In the genomic region with DNA sequence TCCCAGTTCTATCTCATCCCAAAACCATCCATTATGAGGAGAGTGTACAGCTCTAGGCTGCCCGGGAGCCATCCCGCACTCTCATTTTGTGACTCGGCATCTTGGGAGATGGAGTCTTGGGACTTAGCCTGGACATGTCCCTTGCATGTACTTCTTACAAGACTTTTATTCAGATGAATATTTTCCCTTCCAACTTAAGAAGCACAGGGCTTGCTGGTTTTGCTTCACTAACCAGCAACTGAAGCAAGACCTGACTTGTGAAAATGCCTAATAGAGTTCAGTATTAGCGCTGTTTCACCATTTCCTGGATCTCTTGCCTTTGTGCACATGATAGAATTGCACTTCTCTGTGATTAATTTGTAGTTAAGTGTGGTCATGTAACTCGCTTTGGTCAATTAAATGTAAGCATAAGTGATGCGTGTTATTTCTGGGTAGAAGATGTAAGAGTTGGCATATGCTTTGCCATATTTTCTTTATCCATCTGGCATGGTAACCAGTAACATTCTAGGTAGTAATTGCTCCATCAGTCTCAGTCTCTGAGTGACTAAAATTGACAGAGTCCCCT, we compare ENCODE assay signal across 13 cellular contexts. TPM values are rescaled to one million over a fixed set of nuclear protein-coding genes. Genes with fewer than 3 reads are reported as not detected.
DNase-seq lines count a peak whose midpoint lies in the region; ATAC-seq, FAIRE-seq and TF ChIP-seq lines count a peak whose summit lies in the region.
"Had no signal": no experiment of that assay in that cellular context is flagged by ENCODE, and none has a peak within 500 bp of the region (broad histone marks: within the 10 kb centered on the region; RNA-seq: fewer than 3 reads in every experiment).

No MANE protein-coding gene starts in this region.

- no peak overlapping the region for H3K27ac ChIP-seq in DOHH2 (ENCODE audit: low read depth, low read length)
- no peak overlapping the region for H3K27ac ChIP-seq in suprapubic skin
- H3K27ac ChIP-seq: C4-2B had no signal

- DNase-seq in bronchial epithelial cell (ENCODE audit: low read depth) (peak; percentile 98), NCI-H1417 treated with DMSO at 0.1 percent for 48 hours (lab: John Stamatoyannopoulos, UW) (no peak), suprapubic skin (ENCODE audit: low spot score in 2 of 2) (no peak), T-helper 9 cell (no peak)
- DNase-seq in activated effector memory CD4-positive, alpha-beta T cell treated with Interleukin-2 at 50 U/mL for 16 hours, result no peak
- DNase-seq: activated T-cell treated with anti-CD3 and anti-CD28 coated beads, Interleukin-2, amount 50 U/mL, for 1 hour; caudate nucleus; NCI-H524; T-cell had no signal

- TF ChIP-seq EP300 in suprapubic skin (IDR thresholded peaks at IDR 0.05), result no peak

- TF ChIP-seq CTCF in DOHH2 (IDR thresholded peaks at IDR 0.05; ENCODE audit: low read depth, low read length, poor library complexity, severe bottlenecking) (no peak), bronchial epithelial cell (IDR thresholded peaks at IDR 0.05; ENCODE audit: insufficient read depth, low read length, severe bottlenecking) (no peak), suprapubic skin (IDR thresholded peaks at IDR 0.05) (no peak)

- no peak for TF ChIP-seq POLR2A in suprapubic skin (IDR thresholded peaks at IDR 0.05)

- no peaks in the 10 kb centered on the region for H3F3A ChIP-seq in DOHH2 (ENCODE audit: control insufficient read depth, insufficient read depth)

- no peaks in the 10 kb centered on the region for H3K79me2 ChIP-seq in DOHH2 (ENCODE audit: control insufficient read depth, low read length)

- H3K9me3 ChIP-seq in DOHH2 (ENCODE audit: control insufficient read depth, insufficient read depth, low read length) (no peaks in the 10 kb centered on the region), suprapubic skin (no peaks in the 10 kb centered on the region)

- WGBS in suprapubic skin, result 55% methylated on average over 6 of the region's 6 CpGs

- FAIRE-seq in bronchial epithelial cell (lab: Jason Lieb, UNC), result no peak

- H3K27me3 ChIP-seq in DOHH2 (ENCODE audit: control insufficient read depth, low read length) (no peaks in the 10 kb centered on the region), bronchial epithelial cell (ENCODE audit: control insufficient read depth, insufficient read depth, low read length) (no peaks in the 10 kb centered on the region), suprapubic skin (no peaks in the 10 kb centered on the region)

- peaks cover 16% of the 10 kb centered on the region for H3K4me1 ChIP-seq in DOHH2 (ENCODE audit: control insufficient read depth, low read length)
- H3K4me1 ChIP-seq in suprapubic skin, result peaks cover 7% of the 10 kb centered on the region

- H3K9me2 ChIP-seq in DOHH2 (replicated peaks; ENCODE audit: control insufficient read depth, low read length), result no peaks in the 10 kb centered on the region

- ATAC-seq in GM19438 (IDR thresholded peaks at IDR 0.05; ENCODE audit: low read depth, unreplicated experiment) (peak; percentile 77), HG03066 (IDR thresholded peaks at IDR 0.05; ENCODE audit: low read depth, unreplicated experiment) (peak; percentile 55)
- ATAC-seq: T-cell had no signal

- peak overlapping the region; percentile 7; the same call in 1 of the 2 replicates for H3K4me2 ChIP-seq in DOHH2 (ENCODE audit: low read length)

- H3K36me3 ChIP-seq in DOHH2 (ENCODE audit: control insufficient read depth, low read length) (no peaks in the 10 kb centered on the region), bronchial epithelial cell (ENCODE audit: control insufficient read depth, insufficient read depth, low read length) (no peaks in the 10 kb centered on the region), suprapubic skin (no peaks in the 10 kb centered on the region)

- H4K20me1 ChIP-seq in DOHH2 (ENCODE audit: control insufficient read depth, insufficient read depth, low read depth, low read length), result no peaks in the 10 kb centered on the region

- H3K4me3 ChIP-seq in DOHH2 (ENCODE audit: low read length) (no peak overlapping the region), bronchial epithelial cell (ENCODE audit: low read depth, low read length) (no peak overlapping the region), suprapubic skin (no peak overlapping the region)

RNA-seq across cellular contexts. Expression of gene PDCD1LG2, which starts 55.8 kb away (rescaled TPM):
- total RNA-seq in bronchial epithelial cell (under 0.01 and 0.64 TPM in 2 replicates), suprapubic skin (1 to 10 TPM in 2 of 4 donors, under 1 TPM in 2; 0.49 to 2.2 (median 0.99) TPM)
